In genomic region chr5:117713585-117714198, GRCh38 we compare ENCODE assay signal across 23 cellular contexts.
DNase-seq lines count a peak whose midpoint lies in the region; ATAC-seq, FAIRE-seq and TF ChIP-seq lines count a peak whose summit lies in the region.
"Had no signal": no experiment of that assay in that cellular context is flagged by ENCODE, and none has a peak within 500 bp of the region (broad histone marks: within the 10 kb centered on the region; RNA-seq: fewer than 3 reads in every experiment).

No MANE protein-coding gene starts in this region.

- no peak overlapping the region for H3K4me2 ChIP-seq in DND-41 (ENCODE audit: insufficient read depth, low read length)

- H3K36me3 ChIP-seq in DND-41 (ENCODE audit: insufficient read depth, low read length) (no peaks in the 10 kb centered on the region), adipocyte (ENCODE audit: control insufficient read depth, insufficient read depth, low read length, severe bottlenecking) (no peaks in the 10 kb centered on the region), kidney (ENCODE audit: control insufficient read depth in 1 of 2, insufficient read depth in 2 of 2, low read length in 2 of 2) (no peaks in the 10 kb centered on the region)
- H3K36me3 ChIP-seq in CD8-positive, alpha-beta memory T cell (ENCODE audit: insufficient read depth, low read length): no peaks in the 10 kb centered on the region
- H3K36me3 ChIP-seq: transverse colon had no signal

- no peaks in the 10 kb centered on the region for H3K36me3 Mint-ChIP-seq in CD8-positive, alpha-beta memory T cell
- H3K36me3 Mint-ChIP-seq: stimulated activated memory B cell treated with anti-CD40 and anti-IgM and Interleukin-4, amounts not matched to agents 10 μg/mL and 1 μg/mL and 100 μg/mL, for 72 hours had no signal

- H3K4me3 ChIP-seq in DND-41 (ENCODE audit: low read depth in 1 of 2, low read length in 2 of 2) (no peak overlapping the region), adipocyte (ENCODE audit: low read length) (no peak overlapping the region), fibroblast of the aortic adventitia (ENCODE audit: low read depth, low read length) (no peak overlapping the region), kidney (ENCODE audit: low read length in 2 of 2) (no peak overlapping the region)
- no peak overlapping the region for H3K4me3 ChIP-seq in CD8-positive, alpha-beta memory T cell (ENCODE audit: low read length)
- H3K4me3 ChIP-seq: transverse colon had no signal

- ATAC-seq in DND-41 (ENCODE audit: insufficient read depth, low read depth): no peak
- ATAC-seq: esophagus mucosa; left colon; stimulated activated memory B cell treated with anti-CD40 and anti-IgM and Interleukin-4, amounts not matched to agents 10 μg/mL and 1 μg/mL and 100 μg/mL, for 72 hours had no signal

- H3K4me1 ChIP-seq in DND-41 (ENCODE audit: insufficient read depth, low read length) (no peaks in the 10 kb centered on the region), adipocyte (ENCODE audit: control insufficient read depth, insufficient read depth, low read length) (no peaks in the 10 kb centered on the region), kidney (ENCODE audit: control insufficient read depth in 1 of 2, insufficient read depth in 1 of 2, low read depth in 1 of 2, low read length in 2 of 2) (no peaks in the 10 kb centered on the region)
- H3K4me1 ChIP-seq in CD8-positive, alpha-beta memory T cell (ENCODE audit: insufficient read depth, low read length): no peaks in the 10 kb centered on the region
- H3K4me1 ChIP-seq: transverse colon had no signal

- H3K9me3 Mint-ChIP-seq in CD8-positive, alpha-beta memory T cell: peaks cover 22 to 43% (median 27%) of the 10 kb centered on the region in 5 donors

- no peak overlapping the region for H2AFZ ChIP-seq in DND-41 (ENCODE audit: low read depth, low read length)

- H4K20me1 ChIP-seq in DND-41 (ENCODE audit: insufficient read depth, low read length): no peaks in the 10 kb centered on the region

- H3K4me1 Mint-ChIP-seq in CD8-positive, alpha-beta memory T cell: no peaks in the 10 kb centered on the region
- H3K4me1 Mint-ChIP-seq: stimulated activated memory B cell treated with anti-CD40 and anti-IgM and Interleukin-4, amounts not matched to agents 10 μg/mL and 1 μg/mL and 100 μg/mL, for 72 hours had no signal

- no peaks in the 10 kb centered on the region for H3K27me3 ChIP-seq in DND-41 (ENCODE audit: insufficient read depth, low read length, poor library complexity)
- H3K27me3 ChIP-seq in adipocyte (replicated peaks; ENCODE audit: control insufficient read depth, insufficient read depth, low read length): no peaks in the 10 kb centered on the region
- no peaks in the 10 kb centered on the region for H3K27me3 ChIP-seq in CD8-positive, alpha-beta memory T cell (ENCODE audit: insufficient read depth, low read length, poor library complexity, severe bottlenecking)
- H3K27me3 ChIP-seq: transverse colon had no signal

- TF ChIP-seq CTCF in DND-41 (IDR thresholded peaks at IDR 0.05; ENCODE audit: borderline replicate concordance, extremely low read depth, low read length, poor library complexity, severe bottlenecking): no peak
- no peak for TF ChIP-seq CTCF in fibroblast of the aortic adventitia (IDR thresholded peaks at IDR 0.05; ENCODE audit: insufficient read depth, low read length)
- TF ChIP-seq CTCF in kidney (IDR thresholded peaks at IDR 0.05; ENCODE audit: borderline replicate concordance, extremely low read depth, insufficient read depth): no peak

- no peak overlapping the region for H3K27ac ChIP-seq in DND-41 (ENCODE audit: low read length)
- H3K27ac ChIP-seq in kidney (ENCODE audit: low read depth in 2 of 2, low read length in 2 of 2): no peak overlapping the region
- H3K27ac ChIP-seq in CD8-positive, alpha-beta memory T cell (ENCODE audit: low read depth, low read length): no peak overlapping the region
- H3K27ac ChIP-seq: transverse colon had no signal

- H3K79me2 ChIP-seq in DND-41 (ENCODE audit: insufficient read depth, low read length): no peaks in the 10 kb centered on the region

- no peak for FAIRE-seq in kidney (lab: Jason Lieb, UNC)
- FAIRE-seq: GM18507 had no signal

- H3K9ac ChIP-seq in DND-41 (ENCODE audit: low read depth, low read length) (no peak overlapping the region), adipocyte (ENCODE audit: low read length) (no peak overlapping the region), kidney (ENCODE audit: low read length in 2 of 2) (no peak overlapping the region)

- H3K27me3 Mint-ChIP-seq in CD8-positive, alpha-beta memory T cell: no peaks in the 10 kb centered on the region
- H3K27me3 Mint-ChIP-seq: stimulated activated memory B cell treated with anti-CD40 and anti-IgM and Interleukin-4, amounts not matched to agents 10 μg/mL and 1 μg/mL and 100 μg/mL, for 72 hours had no signal

- no peak overlapping the region for H3K4me3 Mint-ChIP-seq in CD8-positive, alpha-beta memory T cell
- H3K4me3 Mint-ChIP-seq: stimulated activated memory B cell treated with anti-CD40 and anti-IgM and Interleukin-4, amounts not matched to agents 10 μg/mL and 1 μg/mL and 100 μg/mL, for 72 hours had no signal

- intact Hi-C loops in kidney (cut with DNase I): no loop called here

- H3K9me3 ChIP-seq in DND-41 (ENCODE audit: insufficient read depth, low read length, severe bottlenecking) (peaks cover 15% of the 10 kb centered on the region), adipocyte (ENCODE audit: control insufficient read depth, low read length) (peaks cover 32% of the 10 kb centered on the region), kidney (ENCODE audit: control insufficient read depth in 1 of 2, low read length in 2 of 2) (peaks cover 15% of the 10 kb centered on the region in 2 donors)
- H3K9me3 ChIP-seq in CD8-positive, alpha-beta memory T cell (ENCODE audit: low read length): no peaks in the 10 kb centered on the region

- DNase-seq in DND-41 (peak; percentile 15), HK-2 (ENCODE audit: unreplicated experiment) (peak; percentile 1), adipocyte (ENCODE audit: low read depth) (peak; percentile 9), fibroblast of the aortic adventitia (ENCODE audit: low read depth) (peak; percentile 0), kidney (no peak), occipital lobe (lab: John Stamatoyannopoulos, UW) (no peak)
- no peak for DNase-seq in activated CD8-positive, alpha-beta memory T cell treated with anti-CD3 and anti-CD28 coated beads, Interleukin-2, amount 50 U/mL, for 48 hours
- no peak for DNase-seq in CD8-positive, alpha-beta memory T cell
- DNase-seq: activated CD4-positive, alpha-beta T cell treated with anti-CD3 and anti-CD28 coated beads for 48 hours; activated CD8-positive, alpha-beta memory T cell treated with anti-CD3 and anti-CD28 coated beads, Interleukin-2, amount 50 U/mL, for 4 hours; activated gamma-delta T cell treated with Interleukin-2 at 50 U/mL for 16 hours; HCEC 1CT; hypothalamus; left colon; NCI-H1092; posterior cingulate gyrus; SHP77 treated with DMSO at 0.1 percent for 48 hours; stimulated activated CD4-positive, alpha-beta T cell treated with anti-CD3 and anti-CD28 coated beads, Interleukin-12 subunit alpha, Interleukin-12 subunit beta, amount 100 ng/mL, for 4 hours; T-helper 9 cell; transverse colon had no signal

- CTCF ChIA-PET in CD8-positive, alpha-beta memory T cell (lab: Charles Lee): no interaction called here

- H3K27ac Mint-ChIP-seq in CD8-positive, alpha-beta memory T cell: no peak overlapping the region
- H3K27ac Mint-ChIP-seq: stimulated activated memory B cell treated with anti-CD40 and anti-IgM and Interleukin-4, amounts not matched to agents 10 μg/mL and 1 μg/mL and 100 μg/mL, for 72 hours had no signal

- POLR2A ChIA-PET in CD8-positive, alpha-beta memory T cell (lab: Charles Lee): no interaction called here

Comparison
In these comparisons a context has a peak if more than half of its experiments do, and no peak if none do; other contexts are left out.
1. DNase-seq: peak in DND-41 (single experiment), HK-2 (single experiment), adipocyte (single experiment) and fibroblast of the aortic adventitia (single experiment); none in kidney (single experiment), activated CD8-positive, alpha-beta memory T cell treated with anti-CD3 and anti-CD28 coated beads, Interleukin-2, amount 50 U/mL, for 48 hours (single experiment), occipital lobe (single experiment) and CD8-positive, alpha-beta memory T cell (0 of 5).